Comparison of ENCODE assay signal across 17 cellular contexts in the genomic region with DNA sequence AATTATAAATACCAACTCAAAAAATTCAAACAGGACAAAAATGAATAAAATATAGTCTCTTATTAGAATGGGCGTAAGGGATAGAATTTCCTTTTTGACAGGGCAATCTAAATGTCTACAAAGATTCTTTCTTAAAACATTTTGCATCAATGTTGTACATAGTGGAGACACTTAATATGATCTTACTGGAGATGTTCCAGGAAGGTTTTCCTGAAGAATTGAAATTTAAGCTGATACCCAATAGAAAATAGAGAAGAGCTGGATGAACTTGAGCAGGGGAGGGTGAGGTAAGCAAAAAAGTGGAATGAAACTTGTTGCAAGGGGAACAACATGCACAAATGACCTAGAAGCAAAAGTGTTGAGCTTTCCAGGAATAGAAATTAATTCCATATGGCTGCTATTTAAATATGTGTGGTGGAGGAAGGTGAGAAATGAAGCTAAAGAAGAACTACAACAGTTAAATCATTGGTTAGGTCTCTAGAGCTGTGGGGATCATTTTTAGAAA. TPM values are rescaled to one million over a fixed set of nuclear protein-coding genes. Genes with fewer than 3 reads are reported as not detected.
DNase-seq lines count a peak whose midpoint lies in the region; ATAC-seq lines count a peak whose summit lies in the region.
"Had no signal": no experiment of that assay in that cellular context is flagged by ENCODE, and none has a peak within 500 bp of the region (broad histone marks: within the 10 kb centered on the region; RNA-seq: fewer than 3 reads in every experiment).

No MANE protein-coding gene starts in this region.

- peak overlapping the region; percentile 40 for H3K4me2 ChIP-seq in skeletal muscle satellite cell (ENCODE audit: low read length)

- H3K4me1 ChIP-seq in adipocyte (ENCODE audit: control insufficient read depth, insufficient read depth, low read length) (peaks cover 32% of the 10 kb centered on the region), skeletal muscle satellite cell (ENCODE audit: control insufficient read depth, insufficient read depth, low read length) (peaks cover 23% of the 10 kb centered on the region)

- H3K4me3 ChIP-seq in adipocyte (ENCODE audit: low read length): peak overlapping the region; percentile 5
- H3K4me3 ChIP-seq in skeletal muscle satellite cell (ENCODE audit: low read length): no peak overlapping the region
- H3K4me3 ChIP-seq: pancreas, upper lobe of left lung had no signal

- H3K36me3 ChIP-seq in adipocyte (ENCODE audit: control insufficient read depth, insufficient read depth, low read length, severe bottlenecking): no peaks in the 10 kb centered on the region
- H3K36me3 ChIP-seq in skeletal muscle satellite cell (ENCODE audit: insufficient read depth, low read length): no peaks in the 10 kb centered on the region
- H3K36me3 ChIP-seq: pancreas, upper lobe of left lung had no signal

- ATAC-seq in Right ventricle myocardium inferior: no peak
- ATAC-seq: HCT116 had no signal

- DNase-seq in NOMO-1 treated with DMSO at 0.1 percent for 48 hours (lab: John Stamatoyannopoulos, UW; ENCODE audit: unreplicated experiment) (peak; percentile 6), NOMO-1 treated with dmso at 0.1 percent for 144 hours (lab: John Stamatoyannopoulos, UW; ENCODE audit: unreplicated experiment) (no peak), adipocyte (ENCODE audit: low read depth) (peak; percentile 50), fibroblast of peridontal ligament (ENCODE audit: extremely low read depth) (peak; percentile 39), GM19238 (ENCODE audit: insufficient read length, low spot score) (no peak), UCSD-AML1 (lab: John Stamatoyannopoulos, UW; ENCODE audit: unreplicated experiment) (no peak), Right ventricle myocardium inferior (ENCODE audit: missing footprints) (no peak)
- DNase-seq: activated CD8-positive, alpha-beta memory T cell treated with anti-CD3 and anti-CD28 coated beads, Interleukin-2, amount 50 U/mL, for 48 hours; activated naive CD4-positive, alpha-beta T cell treated with anti-CD3 and anti-CD28 coated beads, Interleukin-2, amount 50 U/mL, for 16 hours; Caco-2; NCI-H1105; NCI-H2171 treated with DMSO at 0.1 percent for 48 hours; pancreas; Right ventricle myocardium superior; upper lobe of left lung had no signal

- no peaks in the 10 kb centered on the region for H3K9me3 ChIP-seq in adipocyte (ENCODE audit: control insufficient read depth, low read length)
- H3K9me3 ChIP-seq in skeletal muscle satellite cell (replicated peaks; ENCODE audit: low read length): no peaks in the 10 kb centered on the region
- H3K9me3 ChIP-seq: Caco-2, pancreas, upper lobe of left lung had no signal

- H3K9ac ChIP-seq in adipocyte (ENCODE audit: low read length) (no peak overlapping the region), skeletal muscle satellite cell (ENCODE audit: low read depth, low read length) (peak overlapping the region; percentile 3)

- intact Hi-C loops in Right ventricle myocardium inferior (cut with DNase I): no loop called here

- H3K27me3 ChIP-seq in adipocyte (replicated peaks; ENCODE audit: control insufficient read depth, insufficient read depth, low read length) (no peaks in the 10 kb centered on the region), skeletal muscle satellite cell (ENCODE audit: control insufficient read depth, insufficient read depth, low read length) (no peaks in the 10 kb centered on the region)
- H3K27me3 ChIP-seq: pancreas, upper lobe of left lung had no signal

RNA-seq across cellular contexts. Expression of gene SLAIN2, which starts 19.7 kb away (rescaled TPM):
- total RNA-seq in skeletal muscle satellite cell (2012; rRNA removed): 18.8 and 28.8 TPM in 2 replicates
- total RNA-seq in Right ventricle myocardium inferior: 116 TPM

Comparison
In these comparisons a context has a peak if more than half of its experiments do, and no peak if none do; other contexts are left out.
1. DNase-seq: peak in NOMO-1 treated with DMSO at 0.1 percent for 48 hours (single experiment), adipocyte (single experiment) and fibroblast of peridontal ligament (single experiment); none in NOMO-1 treated with dmso at 0.1 percent for 144 hours (single experiment), GM19238 (single experiment), UCSD-AML1 (single experiment) and Right ventricle myocardium inferior (single experiment).